In genomic region chr17:29591737-29592624, GRCh38 we compare ENCODE assay signal across 8 cellular contexts. TPM values are rescaled to one million over a fixed set of nuclear protein-coding genes. Genes with fewer than 3 reads are reported as not detected.
A peak's percentile ranks its signal among the peaks of the same experiment; 100 is the strongest.
DNase-seq lines count a peak whose midpoint lies in the region; ATAC-seq and TF ChIP-seq lines count a peak whose summit lies in the region.

No MANE protein-coding gene starts in this region.

- peak overlapping the region; percentile 56; the same call in 1 of the 2 replicates for H3K27ac ChIP-seq in HUES64 (ENCODE audit: low read depth, low read length)
- H3K27ac ChIP-seq in endodermal cell (ENCODE audit: low read depth, low read length), result peak overlapping the region; percentile 59

- H3K27me3 ChIP-seq in HUES64 (ENCODE audit: insufficient read depth, low read length), result peaks cover 22% of the 10 kb centered on the region
- H3K27me3 ChIP-seq in endodermal cell (ENCODE audit: control insufficient read depth, insufficient read depth, low read length, poor library complexity, severe bottlenecking), result peaks cover 29% of the 10 kb centered on the region

- H3K36me3 ChIP-seq in HUES64 (ENCODE audit: insufficient read depth, low read length) (no peaks in the 10 kb centered on the region), endodermal cell (ENCODE audit: control insufficient read depth, insufficient read depth, low read length) (no peaks in the 10 kb centered on the region)

- H3K36me3 Mint-ChIP-seq in activated CD8-positive, alpha-beta memory T cell treated with anti-CD3 and anti-CD28 coated beads, Interleukin-2, amount 10 ng/mL, durations not matched to agents 7 days and 5 days, result no peaks in the 10 kb centered on the region
- no peaks in the 10 kb centered on the region for H3K36me3 Mint-ChIP-seq in endodermal cell (ENCODE audit: low read depth)

- peak overlapping the region; percentile 66 for H3K4me3 ChIP-seq in HUES64 (ENCODE audit: low read length)
- peak overlapping the region; percentile 84 for H3K4me3 ChIP-seq in endodermal cell (ENCODE audit: low read length)

- H3K4me1 Mint-ChIP-seq in activated CD8-positive, alpha-beta memory T cell treated with anti-CD3 and anti-CD28 coated beads, Interleukin-2, amount 10 ng/mL, durations not matched to agents 7 days and 5 days, result peaks cover 56% of the 10 kb centered on the region
- H3K4me1 Mint-ChIP-seq in endodermal cell, result peaks cover 19% of the 10 kb centered on the region

- peak overlapping the region; percentile 82 for H3K27ac Mint-ChIP-seq in activated CD8-positive, alpha-beta memory T cell treated with anti-CD3 and anti-CD28 coated beads, Interleukin-2, amount 10 ng/mL, durations not matched to agents 7 days and 5 days
- peak overlapping the region; percentile 74 for H3K27ac Mint-ChIP-seq in endodermal cell

- TF ChIP-seq CTCF in endodermal cell (conservative IDR thresholded peaks at IDR 0.05), result peak; percentile 99

- H3K9ac ChIP-seq in HUES64 (ENCODE audit: low read depth, low read length), result peak overlapping the region; percentile 59
- no peak overlapping the region for H3K9ac ChIP-seq in endodermal cell (ENCODE audit: extremely low read depth, low read length, poor library complexity, severe bottlenecking)

- DNase-seq in Caki2 (ENCODE audit: low read depth) (peak; percentile 98), NOMO-1 treated with DMSO at 0.1 percent for 48 hours (lab: John Stamatoyannopoulos, UW; ENCODE audit: unreplicated experiment) (peak; percentile 58), endodermal cell (peak; percentile 100), mesenteric fat pad (ENCODE audit: low spot score) (peak; percentile 95)
- peak; percentile 88 for DNase-seq in activated CD8-positive, alpha-beta memory T cell treated with anti-CD3 and anti-CD28 coated beads, Interleukin-2, amount 10 ng/mL, durations not matched to agents 7 days and 5 days
- DNase-seq in stimulated activated CD8-positive, alpha-beta memory T cell treated with anti-CD3 and anti-CD28 coated beads, Interleukin-15, amount 100 ng/mL, for 24 hours (ENCODE audit: low read depth), result peak; percentile 59

- in situ Hi-C loops in Caki2 (cut with HindIII; ENCODE audit: low pct_unique_long_range_greater_than_20kb, low sequenced_read_pairs), result no loop called here

- H3K9me3 ChIP-seq in HUES64 (ENCODE audit: insufficient read depth, low read depth, low read length), result no peaks in the 10 kb centered on the region
- H3K9me3 ChIP-seq in endodermal cell (ENCODE audit: control insufficient read depth, low read length), result no peaks in the 10 kb centered on the region

- 4% methylated on average over 20 of the region's 27 CpGs for WGBS in HUES64
- WGBS in endodermal cell (ENCODE audit: insufficient coverage in 1 of 2, insufficient read length in 1 of 2), 2 experiments, result 9 to 17% methylated on average over 7 to 25 of the region's 27 CpGs

- H3K4me3 Mint-ChIP-seq in activated CD8-positive, alpha-beta memory T cell treated with anti-CD3 and anti-CD28 coated beads, Interleukin-2, amount 10 ng/mL, durations not matched to agents 7 days and 5 days, result peak overlapping the region; percentile 65
- peak overlapping the region; percentile 74 for H3K4me3 Mint-ChIP-seq in endodermal cell

- H3K4me1 ChIP-seq in HUES64 (ENCODE audit: insufficient read depth, low read length) (peaks cover 34% of the 10 kb centered on the region), endodermal cell (ENCODE audit: control insufficient read depth, insufficient read depth, low read length) (peaks cover 6% of the 10 kb centered on the region)

- no peaks in the 10 kb centered on the region for H3K27me3 Mint-ChIP-seq in activated CD8-positive, alpha-beta memory T cell treated with anti-CD3 and anti-CD28 coated beads, Interleukin-2, amount 10 ng/mL, durations not matched to agents 7 days and 5 days
- H3K27me3 Mint-ChIP-seq in endodermal cell (ENCODE audit: insufficient read depth), result peaks cover 50% of the 10 kb centered on the region

- CTCF ChIA-PET in activated CD8-positive, alpha-beta memory T cell treated with anti-CD3 and anti-CD28 coated beads, Interleukin-2, amount 10 ng/mL, durations not matched to agents 7 days and 5 days (lab: Charles Lee), result interaction anchor here (0.6 to 5.1 kb wide), 20 partner anchors 9 to 513 kb away, joined by 3 to 137 read pairs (median 4); partner anchors contain the start of genes ABHD15, CORO6, SSH2 and TP53I13

- no peaks in the 10 kb centered on the region for H3K9me3 Mint-ChIP-seq in activated CD8-positive, alpha-beta memory T cell treated with anti-CD3 and anti-CD28 coated beads, Interleukin-2, amount 10 ng/mL, durations not matched to agents 7 days and 5 days (ENCODE audit: low read depth)
- no peaks in the 10 kb centered on the region for H3K9me3 Mint-ChIP-seq in endodermal cell

- peak; percentile 54 for ATAC-seq in activated CD8-positive, alpha-beta memory T cell treated with anti-CD3 and anti-CD28 coated beads, Interleukin-2, amount 10 ng/mL, durations not matched to agents 7 days and 5 days
- ATAC-seq in GM18858 (IDR thresholded peaks at IDR 0.05; ENCODE audit: unreplicated experiment), result no peak

RNA-seq across cellular contexts. Expression of gene ANKRD13B, which starts 1.0 kb away (rescaled TPM):
- total RNA-seq in Caki2 (2014; rRNA removed; shearing (Covaris generic); ENCODE audit: low replicate concordance), result 15.8 and 17.3 TPM in 2 replicates
- polyA plus RNA-seq in HUES64 (2013, experiment 1 of 2), result 12.1 TPM
- polyA plus RNA-seq in HUES64 (2013, experiment 2 of 2), result 12.9 TPM
- 10 to 100 TPM; 15.6 to 20.1 TPM for total RNA-seq in activated CD8-positive, alpha-beta memory T cell treated with anti-CD3 and anti-CD28 coated beads, Interleukin-2, amount 10 ng/mL, durations not matched to agents 7 days and 5 days
- 1 to 10 TPM; 2.2 to 2.6 TPM for total RNA-seq in endodermal cell
- 36.5 TPM for polyA plus RNA-seq in endodermal cell (2013, experiment 1 of 2)
- 28.4 TPM for polyA plus RNA-seq in endodermal cell (2013, experiment 2 of 2)
- total RNA-seq in mesenteric fat pad, result 11.5 TPM

RNA-seq across cellular contexts. Expression of gene GIT1, which starts 2.5 kb away (rescaled TPM):
- total RNA-seq in Caki2 (2014; rRNA removed; shearing (Covaris generic); ENCODE audit: low replicate concordance), result 34.5 and 55.9 TPM in 2 replicates
- 32.9 TPM for polyA plus RNA-seq in HUES64 (2013, experiment 1 of 2)
- polyA plus RNA-seq in HUES64 (2013, experiment 2 of 2), result 36.4 TPM
- 10 to 100 TPM; 69.5 to 79.5 TPM for total RNA-seq in activated CD8-positive, alpha-beta memory T cell treated with anti-CD3 and anti-CD28 coated beads, Interleukin-2, amount 10 ng/mL, durations not matched to agents 7 days and 5 days
- total RNA-seq in endodermal cell (10 to 100 TPM; 45.0 to 61.8 TPM), mesenteric fat pad (47.7 TPM)
- 47.1 TPM for polyA plus RNA-seq in endodermal cell (2013, experiment 1 of 2)
- 48.9 TPM for polyA plus RNA-seq in endodermal cell (2013, experiment 2 of 2)

RNA-seq across cellular contexts. Expression of gene TP53I13, which starts 23.5 kb away (rescaled TPM):
- 113 and 134 TPM in 2 replicates for total RNA-seq in Caki2 (2014; rRNA removed; shearing (Covaris generic); ENCODE audit: low replicate concordance)
- polyA plus RNA-seq in HUES64 (2013, experiment 1 of 2), result 12.2 TPM
- polyA plus RNA-seq in HUES64 (2013, experiment 2 of 2), result 17.8 TPM
- 100 to 1,000 TPM in 1 of 2 experiments, 10 to 100 TPM in 1; 97.0 to 131 TPM for total RNA-seq in activated CD8-positive, alpha-beta memory T cell treated with anti-CD3 and anti-CD28 coated beads, Interleukin-2, amount 10 ng/mL, durations not matched to agents 7 days and 5 days
- total RNA-seq in endodermal cell (10 to 100 TPM; 21.7 to 31.0 TPM), mesenteric fat pad (75.2 TPM)
- polyA plus RNA-seq in endodermal cell (2013, experiment 1 of 2), result 34.6 TPM
- polyA plus RNA-seq in endodermal cell (2013, experiment 2 of 2), result 33.7 TPM

RNA-seq across cellular contexts. Expression of gene ABHD15, which starts 25.1 kb away (rescaled TPM):
- total RNA-seq in Caki2 (2014; rRNA removed; shearing (Covaris generic); ENCODE audit: low replicate concordance), result 19.3 and 27.6 TPM in 2 replicates
- polyA plus RNA-seq in HUES64 (2013, experiment 1 of 2), result 0.40 TPM
- 0.63 TPM for polyA plus RNA-seq in HUES64 (2013, experiment 2 of 2)
- 10 to 100 TPM; 20.0 to 20.3 TPM for total RNA-seq in activated CD8-positive, alpha-beta memory T cell treated with anti-CD3 and anti-CD28 coated beads, Interleukin-2, amount 10 ng/mL, durations not matched to agents 7 days and 5 days
- total RNA-seq in endodermal cell (1 to 10 TPM; 1.4 to 2.1 TPM), mesenteric fat pad (38.3 TPM)
- 1.9 TPM for polyA plus RNA-seq in endodermal cell (2013, experiment 1 of 2)
- polyA plus RNA-seq in endodermal cell (2013, experiment 2 of 2), result 1.4 TPM

RNA-seq across cellular contexts. Expression of gene CORO6, which starts 30.7 kb away (rescaled TPM):
- 0.95 and 6.6 TPM in 2 replicates for total RNA-seq in Caki2 (2014; rRNA removed; shearing (Covaris generic); ENCODE audit: low replicate concordance)
- polyA plus RNA-seq in HUES64 (2013, experiment 1 of 2), result 1.1 TPM
- 2.1 TPM for polyA plus RNA-seq in HUES64 (2013, experiment 2 of 2)
- total RNA-seq in activated CD8-positive, alpha-beta memory T cell treated with anti-CD3 and anti-CD28 coated beads, Interleukin-2, amount 10 ng/mL, durations not matched to agents 7 days and 5 days, result 1 to 10 TPM; 2.7 to 7.0 TPM
- total RNA-seq in endodermal cell (under 1 TPM; 0.86 to 1.00 TPM), mesenteric fat pad (7.1 TPM)
- 6.2 TPM for polyA plus RNA-seq in endodermal cell (2013, experiment 1 of 2)
- polyA plus RNA-seq in endodermal cell (2013, experiment 2 of 2), result 5.3 TPM
